17 cellular contexts compared by ENCODE assay signal in genomic region chr1:212305342-212305741, GRCh38.
"Had no signal": no experiment of that assay in that cellular context is flagged by ENCODE, and none has a peak within 500 bp of the region (broad histone marks: within the 10 kb centered on the region; RNA-seq: fewer than 3 reads in every experiment).

No MANE protein-coding gene starts in this region.

- H3K27me3 ChIP-seq: adrenal gland, sigmoid colon, upper lobe of right lung had no signal

- H3K4me3 ChIP-seq: adrenal gland, sigmoid colon, upper lobe of right lung had no signal

- DNase-seq: activated CD4-positive, alpha-beta T cell treated with anti-CD3 and anti-CD28 coated beads for 1 hour; activated CD4-positive, alpha-beta T cell treated with anti-CD3 and anti-CD28 coated beads, Interleukin-2, amount 50 U/mL, for 1 hour; activated naive CD4-positive, alpha-beta T cell; activated T-cell treated with anti-CD3 and anti-CD28 coated beads, Interleukin-2, amount 50 U/mL, for 1 hour; adrenal gland; left ventricle myocardium superior; sigmoid colon; stimulated activated CD4-positive, alpha-beta T cell treated with anti-CD3 and anti-CD28 coated beads, Interleukin-2, amount 100 ng/mL, for 48 hours; stimulated activated CD8-positive, alpha-beta memory T cell treated with anti-CD3 and anti-CD28 coated beads, Interleukin-4, amount 100 ng/mL, for 48 hours; stimulated activated naive B cell treated with anti-CD40 and anti-IgM and Interleukin-4, amounts not matched to agents 10 μg/mL and 1 μg/mL and 100 μg/mL, for 72 hours; upper lobe of right lung; WERI-Rb-1 had no signal

- H3K27ac Mint-ChIP-seq: activated naive CD8-positive, alpha-beta T cell; activated T-helper 2 cell treated with anti-CD3 and anti-CD28 coated beads, Interferon-gamma antibody, Interleukin-2, Interleukin-4, amounts not matched to agents 10 μg/mL and 5 μg/mL and 100 μg/mL, durations not matched to agents 14 hours and 24 hours and 36 hours; stimulated activated naive B cell treated with anti-CD40 and anti-IgM and Interleukin-4, amounts not matched to agents 10 μg/mL and 1 μg/mL and 100 μg/mL, for 72 hours had no signal

- H3K9me3 ChIP-seq: adrenal gland, sigmoid colon, upper lobe of right lung had no signal

- H3K27ac ChIP-seq: adrenal gland, upper lobe of right lung, WERI-Rb-1 had no signal

- H3K9me3 Mint-ChIP-seq: activated T-helper 2 cell treated with anti-CD3 and anti-CD28 coated beads, Interferon-gamma antibody, Interleukin-2, Interleukin-4, amounts not matched to agents 10 μg/mL and 5 μg/mL and 100 μg/mL, durations not matched to agents 14 hours and 24 hours and 36 hours; central memory CD8-positive, alpha-beta T cell had no signal

- ATAC-seq: left ventricle myocardium superior; SK-N-SH treated with all-trans-retinoic acid at 6 μM for 48 hours; stimulated activated naive B cell treated with anti-CD40 and anti-IgM and Interleukin-4, amounts not matched to agents 10 μg/mL and 1 μg/mL and 100 μg/mL, for 72 hours; upper lobe of right lung had no signal

- H3K36me3 ChIP-seq: adrenal gland, WERI-Rb-1 had no signal

- H3K27me3 Mint-ChIP-seq: activated naive CD8-positive, alpha-beta T cell; central memory CD8-positive, alpha-beta T cell; stimulated activated naive B cell treated with anti-CD40 and anti-IgM and Interleukin-4, amounts not matched to agents 10 μg/mL and 1 μg/mL and 100 μg/mL, for 72 hours had no signal

- H3K4me3 Mint-ChIP-seq: activated naive CD8-positive, alpha-beta T cell; central memory CD8-positive, alpha-beta T cell; neural crest cell; stimulated activated naive B cell treated with anti-CD40 and anti-IgM and Interleukin-4, amounts not matched to agents 10 μg/mL and 1 μg/mL and 100 μg/mL, for 72 hours had no signal
